2 cellular contexts compared by ENCODE assay signal in the genomic region with DNA sequence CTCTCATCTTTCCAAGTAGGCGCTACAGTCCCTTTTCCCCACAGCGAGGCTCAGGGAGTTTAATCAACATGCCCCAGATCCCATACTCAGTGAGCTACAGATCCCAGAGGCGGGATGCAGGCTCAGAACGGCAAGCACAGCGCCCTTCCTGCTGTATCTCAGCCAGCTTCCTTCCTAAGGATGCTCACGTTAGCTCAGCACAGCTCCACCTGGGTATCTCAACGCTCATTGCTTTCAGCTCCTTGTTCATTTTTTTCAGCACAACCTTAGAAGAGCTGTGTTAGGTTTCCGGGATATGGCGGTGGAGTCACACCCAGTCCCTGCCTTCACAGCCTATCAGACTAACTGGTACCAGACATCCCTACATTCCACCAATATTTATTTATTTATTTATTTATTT.
TF ChIP-seq lines count a peak whose summit lies in the region.

No MANE protein-coding gene starts in this region.

TF ChIP-seq in HEK293, 187 proteins besides CTCF, POLR2A, EP300 and RAD21:
- TF ChIP-seq, protein P1, sequence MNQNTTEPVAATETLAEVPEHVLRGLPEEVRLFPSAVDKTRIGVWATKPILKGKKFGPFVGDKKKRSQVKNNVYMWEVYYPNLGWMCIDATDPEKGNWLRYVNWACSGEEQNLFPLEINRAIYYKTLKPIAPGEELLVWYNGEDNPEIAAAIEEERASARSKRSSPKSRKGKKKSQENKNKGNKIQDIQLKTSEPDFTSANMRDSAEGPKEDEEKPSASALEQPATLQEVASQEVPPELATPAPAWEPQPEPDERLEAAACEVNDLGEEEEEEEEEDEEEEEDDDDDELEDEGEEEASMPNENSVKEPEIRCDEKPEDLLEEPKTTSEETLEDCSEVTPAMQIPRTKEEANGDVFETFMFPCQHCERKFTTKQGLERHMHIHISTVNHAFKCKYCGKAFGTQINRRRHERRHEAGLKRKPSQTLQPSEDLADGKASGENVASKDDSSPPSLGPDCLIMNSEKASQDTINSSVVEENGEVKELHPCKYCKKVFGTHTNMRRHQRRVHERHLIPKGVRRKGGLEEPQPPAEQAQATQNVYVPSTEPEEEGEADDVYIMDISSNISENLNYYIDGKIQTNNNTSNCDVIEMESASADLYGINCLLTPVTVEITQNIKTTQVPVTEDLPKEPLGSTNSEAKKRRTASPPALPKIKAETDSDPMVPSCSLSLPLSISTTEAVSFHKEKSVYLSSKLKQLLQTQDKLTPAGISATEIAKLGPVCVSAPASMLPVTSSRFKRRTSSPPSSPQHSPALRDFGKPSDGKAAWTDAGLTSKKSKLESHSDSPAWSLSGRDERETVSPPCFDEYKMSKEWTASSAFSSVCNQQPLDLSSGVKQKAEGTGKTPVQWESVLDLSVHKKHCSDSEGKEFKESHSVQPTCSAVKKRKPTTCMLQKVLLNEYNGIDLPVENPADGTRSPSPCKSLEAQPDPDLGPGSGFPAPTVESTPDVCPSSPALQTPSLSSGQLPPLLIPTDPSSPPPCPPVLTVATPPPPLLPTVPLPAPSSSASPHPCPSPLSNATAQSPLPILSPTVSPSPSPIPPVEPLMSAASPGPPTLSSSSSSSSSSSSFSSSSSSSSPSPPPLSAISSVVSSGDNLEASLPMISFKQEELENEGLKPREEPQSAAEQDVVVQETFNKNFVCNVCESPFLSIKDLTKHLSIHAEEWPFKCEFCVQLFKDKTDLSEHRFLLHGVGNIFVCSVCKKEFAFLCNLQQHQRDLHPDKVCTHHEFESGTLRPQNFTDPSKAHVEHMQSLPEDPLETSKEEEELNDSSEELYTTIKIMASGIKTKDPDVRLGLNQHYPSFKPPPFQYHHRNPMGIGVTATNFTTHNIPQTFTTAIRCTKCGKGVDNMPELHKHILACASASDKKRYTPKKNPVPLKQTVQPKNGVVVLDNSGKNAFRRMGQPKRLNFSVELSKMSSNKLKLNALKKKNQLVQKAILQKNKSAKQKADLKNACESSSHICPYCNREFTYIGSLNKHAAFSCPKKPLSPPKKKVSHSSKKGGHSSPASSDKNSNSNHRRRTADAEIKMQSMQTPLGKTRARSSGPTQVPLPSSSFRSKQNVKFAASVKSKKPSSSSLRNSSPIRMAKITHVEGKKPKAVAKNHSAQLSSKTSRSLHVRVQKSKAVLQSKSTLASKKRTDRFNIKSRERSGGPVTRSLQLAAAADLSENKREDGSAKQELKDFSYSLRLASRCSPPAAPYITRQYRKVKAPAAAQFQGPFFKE (tag by site-specific recombination; IDR thresholded peaks at IDR 0.05; ENCODE audit: borderline replicate concordance): no peak
- TF ChIP-seq ZBTB17 (tag by site-specific recombination; IDR thresholded peaks at IDR 0.05) (peak; percentile 35; the same call in 1 of the 2 replicates), ZNF561 (tag by site-specific recombination; IDR thresholded peaks at IDR 0.05; ENCODE audit: borderline replicate concordance) (no peak)

TF ChIP-seq in H1, 55 proteins besides CTCF, POLR2A, EP300 and RAD21:
- no peak for TF ChIP-seq PHF8 (conservative IDR thresholded peaks at IDR 0.05; ENCODE audit: low read depth, low read length)
- no peak for TF ChIP-seq BACH1 (IDR thresholded peaks at IDR 0.05; ENCODE audit: low read length)
- no peak for TF ChIP-seq RXRA (IDR thresholded peaks at IDR 0.05; ENCODE audit: insufficient read depth, low read depth, low read length)
- TF ChIP-seq JUND (IDR thresholded peaks at IDR 0.05; ENCODE audit: low read length): no peak
- TF ChIP-seq CBX8 (IDR thresholded peaks at IDR 0.05; ENCODE audit: borderline replicate concordance, low read depth, low read length): no peak
- TF ChIP-seq CBX5 (IDR thresholded peaks at IDR 0.05; ENCODE audit: low read depth, low read length): no peak
- TF ChIP-seq EGR1 (IDR thresholded peaks at IDR 0.05; ENCODE audit: borderline replicate concordance, low read depth, low read length): no peak
- TF ChIP-seq, protein P2, sequence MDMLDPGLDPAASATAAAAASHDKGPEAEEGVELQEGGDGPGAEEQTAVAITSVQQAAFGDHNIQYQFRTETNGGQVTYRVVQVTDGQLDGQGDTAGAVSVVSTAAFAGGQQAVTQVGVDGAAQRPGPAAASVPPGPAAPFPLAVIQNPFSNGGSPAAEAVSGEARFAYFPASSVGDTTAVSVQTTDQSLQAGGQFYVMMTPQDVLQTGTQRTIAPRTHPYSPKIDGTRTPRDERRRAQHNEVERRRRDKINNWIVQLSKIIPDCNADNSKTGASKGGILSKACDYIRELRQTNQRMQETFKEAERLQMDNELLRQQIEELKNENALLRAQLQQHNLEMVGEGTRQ (IDR thresholded peaks at IDR 0.05; ENCODE audit: low read length): no peak
